ENCODE assay signal across 8 cellular contexts in the genomic region with DNA sequence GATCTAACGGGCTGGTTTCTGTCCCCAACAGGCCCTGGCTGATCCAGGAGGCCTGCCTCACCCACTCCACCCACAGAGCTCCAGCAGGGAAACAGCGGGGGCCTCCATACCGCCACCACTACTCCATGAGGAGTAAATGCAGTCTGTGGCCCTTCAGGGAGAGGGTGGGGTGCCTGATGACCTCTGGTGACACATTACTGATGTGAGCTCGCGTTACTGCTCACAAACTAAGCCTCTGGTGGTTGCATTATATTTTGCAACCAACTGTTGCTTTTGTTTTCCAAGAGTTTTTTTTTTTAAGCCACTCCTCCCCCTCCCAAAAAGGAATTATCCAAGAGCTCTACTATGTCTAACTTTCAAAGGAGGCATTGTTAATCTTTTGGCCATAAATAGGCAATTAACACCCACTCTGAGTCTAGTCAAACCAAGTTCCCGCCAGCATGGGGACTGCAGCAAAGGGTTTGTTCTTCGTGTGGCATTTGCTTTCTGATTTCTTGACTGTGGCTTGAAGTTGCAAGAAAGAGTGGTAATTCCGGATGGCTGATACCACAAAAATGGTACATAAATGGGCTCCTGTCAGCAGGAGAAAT.
DNase-seq lines count a peak whose midpoint lies in the region; ATAC-seq and TF ChIP-seq lines count a peak whose summit lies in the region.

No MANE protein-coding gene starts in this region.

- H3K4me2 ChIP-seq in MM.1S (ENCODE audit: low read depth, low read length) = no peak overlapping the region

- no peak overlapping the region for H2AFZ ChIP-seq in MM.1S (ENCODE audit: low read length)

- H3K36me3 Mint-ChIP-seq in nephron (ENCODE audit: low read depth) = peaks cover 4% of the 10 kb centered on the region

- peaks cover 73% of the 10 kb centered on the region for H3K4me1 Mint-ChIP-seq in nephron

- peak in 4 of 6 experiments; percentile 10 to 26 (median 23) for TF ChIP-seq CTCF in Peyer's patch (IDR thresholded peaks at IDR 0.05)
- peak in 1 of 3 experiments; percentile 12 for TF ChIP-seq CTCF in nephron (IDR thresholded peaks at IDR 0.05; ENCODE audit: unreplicated experiment in 3 of 3)
- TF ChIP-seq CTCF in MM.1S (IDR thresholded peaks at IDR 0.05; ENCODE audit: low read length) = no peak

- TF ChIP-seq POLR2A in Peyer's patch (IDR thresholded peaks at IDR 0.05) = no peak

- H3K27me3 ChIP-seq in HAP-1 (ENCODE audit: low read depth) (no peaks in the 10 kb centered on the region), Peyer's patch (no peaks in the 10 kb centered on the region), MM.1S (replicated peaks; ENCODE audit: insufficient read depth, low read length) (no peaks in the 10 kb centered on the region)

- H4K20me1 ChIP-seq in MM.1S (ENCODE audit: insufficient read depth, low read length) = no peaks in the 10 kb centered on the region

- H3K36me3 ChIP-seq in HAP-1 (replicated peaks) (no peaks in the 10 kb centered on the region), Peyer's patch (peaks cover 0 to 12% (median 0%) of the 10 kb centered on the region in 3 donors), MM.1S (replicated peaks; ENCODE audit: insufficient read depth, low read length) (no peaks in the 10 kb centered on the region)

- H3K4me1 ChIP-seq in HAP-1 = peaks cover 17% of the 10 kb centered on the region
- peaks cover 4 to 58% (median 9%) of the 10 kb centered on the region in 4 donors for H3K4me1 ChIP-seq in Peyer's patch
- no peaks in the 10 kb centered on the region for H3K4me1 ChIP-seq in MM.1S (ENCODE audit: low read length)

- peak overlapping the region; percentile 86 to 94 (median 92) for H3K27ac Mint-ChIP-seq in nephron

- no peaks in the 10 kb centered on the region for H3K9me3 Mint-ChIP-seq in nephron

- H3K4me3 ChIP-seq in HAP-1 (no peak overlapping the region), Peyer's patch (no peak overlapping the region), MM.1S (ENCODE audit: low read length) (no peak overlapping the region)

- H3K4me3 Mint-ChIP-seq in nephron = no peak overlapping the region

- no peaks in the 10 kb centered on the region for H3K27me3 Mint-ChIP-seq in nephron (ENCODE audit: low read depth)

- H3F3A ChIP-seq in MM.1S (ENCODE audit: insufficient read depth, low read length) = no peaks in the 10 kb centered on the region

- H3K9ac ChIP-seq in MM.1S (ENCODE audit: low read length) = no peak overlapping the region

- peaks cover 37% of the 10 kb centered on the region for H3K79me2 ChIP-seq in MM.1S (ENCODE audit: low read length)

- in situ Hi-C loops in HAP-1 (cut with MboI; ENCODE audit: low sequenced_read_pairs) = no loop called here

- no peaks in the 10 kb centered on the region for H3K9me2 ChIP-seq in MM.1S (replicated peaks; ENCODE audit: insufficient read depth, low read length)

- DNase-seq in HAP-1 (ENCODE audit: low spot score in 2 of 2) (peak; percentile 86 to 90), Peyer's patch (no peak), MM.1S (no peak), NCI-H2196 treated with DMSO at 0.1 percent for 48 hours (lab: John Stamatoyannopoulos, UW; ENCODE audit: unreplicated experiment) (no peak)
- DNase-seq in activated CD8-positive, alpha-beta memory T cell treated with anti-CD3 and anti-CD28 coated beads, Interleukin-2, amount 50 U/mL, for 48 hours = no peak

- ATAC-seq in esophagus mucosa (peak; percentile 87), HG03520 (IDR thresholded peaks at IDR 0.05; ENCODE audit: unreplicated experiment) (no peak)

- H3K27ac ChIP-seq in Peyer's patch (peak overlapping the region in 3 of 4 donors; percentile 39 to 48 (median 46)), MM.1S (ENCODE audit: low read length) (no peak overlapping the region)

- H3K9me3 ChIP-seq in HAP-1 (no peaks in the 10 kb centered on the region), Peyer's patch (no peaks in the 10 kb centered on the region), MM.1S (replicated peaks; ENCODE audit: insufficient read depth, low read length) (no peaks in the 10 kb centered on the region)

Comparison
In these comparisons a context has a peak if more than half of its experiments do, and no peak if none do; other contexts are left out.
1. DNase-seq: peak in HAP-1 (2 of 2); none in Peyer's patch (0 of 3), MM.1S (single experiment), NCI-H2196 treated with DMSO at 0.1 percent for 48 hours (single experiment) and activated CD8-positive, alpha-beta memory T cell treated with anti-CD3 and anti-CD28 coated beads, Interleukin-2, amount 50 U/mL, for 48 hours (single experiment).